Comparison of ENCODE assay signal across 11 cellular contexts in genomic region chr20:63884506-63885263, GRCh38. TPM values are rescaled to one million over a fixed set of nuclear protein-coding genes. Genes with fewer than 3 reads are reported as not detected.
A peak's percentile ranks its signal among the peaks of the same experiment; 100 is the strongest.
DNase-seq lines count a peak whose midpoint lies in the region; TF ChIP-seq lines count a peak whose summit lies in the region.
"Had no signal": no experiment of that assay in that cellular context is flagged by ENCODE, and none has a peak within 500 bp of the region (broad histone marks: within the 10 kb centered on the region; RNA-seq: fewer than 3 reads in every experiment).

No MANE protein-coding gene starts in this region.

- WGBS in H9 (ENCODE audit: extremely low coverage, insufficient read length, low lambda C conversion rate): no CpG with 5 or more reads among the region's 21 CpGs
- WGBS in sigmoid colon, 2 donors: 89 to 90% methylated on average over 21 of the region's 21 CpGs

- no peak overlapping the region for H3K56ac ChIP-seq in H9 (ENCODE audit: insufficient read length, low read depth, low read length)

- H3K23ac ChIP-seq in H9 (ENCODE audit: insufficient read length, low read depth, low read length): no peak overlapping the region

- H4K20me1 ChIP-seq in H9 (ENCODE audit: control insufficient read depth, insufficient read depth, insufficient read length) (no peaks in the 10 kb centered on the region), osteoblast (ENCODE audit: insufficient read depth, low read length) (peaks cover 73% of the 10 kb centered on the region)

- no peak for TF ChIP-seq CTCF in H9 (conservative IDR thresholded peaks at IDR 0.05)
- TF ChIP-seq CTCF in breast epithelium (IDR thresholded peaks at IDR 0.05): no peak
- TF ChIP-seq CTCF in osteoblast (IDR thresholded peaks at IDR 0.05; ENCODE audit: extremely low read depth, low read depth, low read length): no peak
- no peak for TF ChIP-seq CTCF in sigmoid colon (IDR thresholded peaks at IDR 0.05)

- H3K36me3 ChIP-seq in breast epithelium (peaks cover 4% of the 10 kb centered on the region), osteoblast (ENCODE audit: insufficient read depth, low read length) (peaks cover 68% of the 10 kb centered on the region), sigmoid colon (peaks cover 22 to 83% (median 49%) of the 10 kb centered on the region in 4 donors)
- H3K36me3 ChIP-seq: WERI-Rb-1 had no signal

- H3K4me1 ChIP-seq in H9 (ENCODE audit: insufficient read depth, low read length): no peaks in the 10 kb centered on the region
- H3K4me1 ChIP-seq in breast epithelium: peaks cover 0 to 3% of the 10 kb centered on the region in 2 donors
- peaks cover 2% of the 10 kb centered on the region for H3K4me1 ChIP-seq in osteoblast (ENCODE audit: insufficient read depth, low read length)
- no peaks in the 10 kb centered on the region for H3K4me1 ChIP-seq in sigmoid colon

- H3K4me3 ChIP-seq in breast epithelium (no peak overlapping the region), osteoblast (ENCODE audit: insufficient read depth, low read length) (no peak overlapping the region), sigmoid colon (no peak overlapping the region)
- H3K4me3 ChIP-seq: BLaER1 had no signal

- no peak overlapping the region for H2BK20ac ChIP-seq in H9 (ENCODE audit: low read depth, low read length, poor library complexity, severe bottlenecking)

- H3K27ac Mint-ChIP-seq in H9: peak overlapping the region in 2 of 3 experiments; percentile 68 to 77; a peak in 2 of 7 replicates

- no peak overlapping the region for H3K14ac ChIP-seq in H9 (ENCODE audit: insufficient read depth, low read length)

- no peak overlapping the region for H2AFZ ChIP-seq in H9 (ENCODE audit: low read length)
- no peak overlapping the region for H2AFZ ChIP-seq in osteoblast (ENCODE audit: low read length)

- H2BK5ac ChIP-seq in H9 (ENCODE audit: insufficient read length, low read length): no peak overlapping the region

- no peaks in the 10 kb centered on the region for H3K27me3 ChIP-seq in H9 (ENCODE audit: insufficient read depth, low read length)
- H3K27me3 ChIP-seq in breast epithelium: no peaks in the 10 kb centered on the region
- H3K27me3 ChIP-seq in osteoblast (ENCODE audit: insufficient read depth, low read length): no peaks in the 10 kb centered on the region
- H3K27me3 ChIP-seq in sigmoid colon: no peaks in the 10 kb centered on the region
- H3K27me3 ChIP-seq: BLaER1 had no signal

- intact Hi-C loops in breast epithelium (cut with DNase I; ENCODE audit: low total_unique reads) (no loop called here), sigmoid colon (cut with DNase I) (no loop called here)

- TF ChIP-seq POLR2A in breast epithelium (IDR thresholded peaks at IDR 0.05) (no peak), sigmoid colon (IDR thresholded peaks at IDR 0.05) (no peak)

- no peak overlapping the region for H3K4ac ChIP-seq in H9 (ENCODE audit: low read depth, low read length)

- TF ChIP-seq EP300 in sigmoid colon (IDR thresholded peaks at IDR 0.05): no peak

- H3K9me3 ChIP-seq in H9 (ENCODE audit: control insufficient read depth, low read depth, low read length) (no peaks in the 10 kb centered on the region), breast epithelium (no peaks in the 10 kb centered on the region), osteoblast (ENCODE audit: low read depth, low read length) (no peaks in the 10 kb centered on the region), sigmoid colon (no peaks in the 10 kb centered on the region)
- H3K9me3 ChIP-seq: BLaER1 had no signal

- no peak overlapping the region for H3K4me3 Mint-ChIP-seq in H9

- no peaks in the 10 kb centered on the region for H3K4me1 Mint-ChIP-seq in H9

- H3K27ac ChIP-seq in H9 (ENCODE audit: insufficient read length, low read depth, low read length) (no peak overlapping the region), breast epithelium (peak overlapping the region; percentile 66 to 68), osteoblast (ENCODE audit: low read depth, low read length) (no peak overlapping the region), sigmoid colon (no peak overlapping the region)
- H3K27ac ChIP-seq: WERI-Rb-1 had no signal

- no peaks in the 10 kb centered on the region for H3K9me3 Mint-ChIP-seq in H9

- no peak overlapping the region for H4K91ac ChIP-seq in H9 (ENCODE audit: insufficient read length, low read depth, low read length)

- H4K8ac ChIP-seq in H9 (replicated peaks; ENCODE audit: insufficient read length, low read depth, low read length): no peak overlapping the region

- H3K79me2 ChIP-seq in H9 (ENCODE audit: insufficient read depth, low read length) (no peaks in the 10 kb centered on the region), osteoblast (ENCODE audit: insufficient read depth, low read length) (peaks cover 79% of the 10 kb centered on the region)

- H3K79me1 ChIP-seq in H9 (ENCODE audit: insufficient read depth, low read depth, low read length, poor library complexity, severe bottlenecking): no peaks in the 10 kb centered on the region

- H3K9ac ChIP-seq in H9 (ENCODE audit: extremely low read depth, insufficient read length, low read length): no peak overlapping the region
- H3K9ac ChIP-seq: BLaER1 had no signal

- H2BK120ac ChIP-seq in H9 (ENCODE audit: low read depth, low read length, poor library complexity, severe bottlenecking): no peak overlapping the region

- no peak overlapping the region for H3K18ac ChIP-seq in H9 (ENCODE audit: insufficient read length, low read depth, low read length)

- H4K5ac ChIP-seq in H9 (ENCODE audit: insufficient read length, low read depth, low read length): no peak overlapping the region

- peaks cover 19 to 64% (median 60%) of the 10 kb centered on the region in 3 experiments; a peak in 6 of 7 replicates for H3K36me3 Mint-ChIP-seq in H9 (ENCODE audit: insufficient read depth in 1 of 3, low read depth in 3 of 3)

- no peak overlapping the region for H2BK12ac ChIP-seq in H9 (ENCODE audit: insufficient read length, low read depth, low read length)

- no peak overlapping the region for H2BK15ac ChIP-seq in H9 (ENCODE audit: low read depth, low read length)

- H3K23me2 ChIP-seq in H9 (ENCODE audit: insufficient read length, low read depth, low read length, poor library complexity, severe bottlenecking): no peaks in the 10 kb centered on the region

- H3T11ph ChIP-seq in H9 (ENCODE audit: low read length): no peak overlapping the region

- H3K4me2 ChIP-seq in H9 (ENCODE audit: insufficient read depth, insufficient read length, low read length) (no peak overlapping the region), osteoblast (ENCODE audit: insufficient read depth, low read length) (no peak overlapping the region)

- no peaks in the 10 kb centered on the region for H3K27me3 Mint-ChIP-seq in H9 (ENCODE audit: low read depth)

- H2AK5ac ChIP-seq in H9 (ENCODE audit: insufficient read length, low read length): no peak overlapping the region

- no peak for DNase-seq in H9
- DNase-seq in breast epithelium (ENCODE audit: low spot score in 2 of 2): peak; percentile 78 to 90
- peak; percentile 68 for DNase-seq in osteoblast (ENCODE audit: insufficient read length, low spot score, missing footprints)
- DNase-seq in iPS-NIHi11 (ENCODE audit: low spot score): no peak
- DNase-seq in NCI-H1436 treated with DMSO at 0.1 percent for 48 hours (lab: John Stamatoyannopoulos, UW): no peak
- DNase-seq in sigmoid colon: no peak
- DNase-seq: MV-4-11, NCI-H2227 treated with DMSO at 0.1 percent for 48 hours, WERI-Rb-1 had no signal

RNA-seq across cellular contexts. Expression of gene DNAJC5, which starts 10.2 kb away (rescaled TPM):
- total RNA-seq in H9 (2021) (42.9 and 43.0 TPM in 2 replicates), breast epithelium (10 to 100 TPM; 31.1 to 37.9 (median 37.0) TPM), osteoblast (41.5 and 53.9 TPM in 2 replicates), sigmoid colon (10 to 100 TPM; 25.0 to 36.4 (median 31.2) TPM)
- polyA plus RNA-seq in sigmoid colon: 10 to 100 TPM; 21.6 to 62.8 (median 41.6) TPM

RNA-seq across cellular contexts. Expression of gene TPD52L2, which starts 19.6 kb away (rescaled TPM):
- total RNA-seq in H9 (2021) (94.1 and 98.4 TPM in 2 replicates), breast epithelium (100 to 1,000 TPM in 1 of 3 donors, 10 to 100 TPM in 2; 75.1 to 146 (median 84.2) TPM), osteoblast (99.6 and 115 TPM in 2 replicates), sigmoid colon (100 to 1,000 TPM in 3 of 4 donors, 10 to 100 TPM in 1; 84.7 to 109 (median 104) TPM)
- 10 to 100 TPM; 71.7 to 84.2 (median 74.5) TPM for polyA plus RNA-seq in sigmoid colon

RNA-seq across cellular contexts. Expression of gene ABHD16B, which starts 23.4 kb away (rescaled TPM):
- total RNA-seq in H9 (2021): not detected in 2 replicates
- total RNA-seq in breast epithelium: not detected
- total RNA-seq in osteoblast: not detected in 2 replicates
- total RNA-seq in sigmoid colon: not detected
- polyA plus RNA-seq in sigmoid colon: under 1 TPM in 1 of 3 donors, not detected in 2; 0.44 TPM
- total RNA-seq: fibroblast of villous mesenchyme had no signal

RNA-seq across cellular contexts. Expression of gene ZBTB46, which starts 53.6 kb away (rescaled TPM):
- total RNA-seq in H9 (2021) (27.1 and 27.3 TPM in 2 replicates), breast epithelium (10 to 100 TPM in 2 of 3 donors, 1 to 10 TPM in 1; 8.2 to 18.7 (median 10.7) TPM), osteoblast (under 0.01 and 0.36 TPM in 2 replicates), sigmoid colon (1 to 10 TPM; 3.4 to 5.3 (median 4.3) TPM)
- polyA plus RNA-seq in sigmoid colon: 1 to 10 TPM in 1 of 3 donors, under 1 TPM in 2; 0.23 to 3.6 (median 0.60) TPM

Comparison
In these comparisons a context has a peak if more than half of its experiments do, and no peak if none do; other contexts are left out.
1. DNase-seq: peak in breast epithelium (2 of 2) and osteoblast (single experiment); none in H9 (single experiment), iPS-NIHi11 (single experiment), NCI-H1436 treated with DMSO at 0.1 percent for 48 hours (single experiment) and sigmoid colon (single experiment).
2. H3K27ac ChIP-seq: peak in breast epithelium (2 of 2); none in H9 (single experiment), osteoblast (single experiment) and sigmoid colon (0 of 4).